In genomic region chr1:116095027-116095426, GRCh38 we compare ENCODE assay signal across 41 cellular contexts. TPM values are rescaled to one million over a fixed set of nuclear protein-coding genes. Genes with fewer than 3 reads are reported as not detected.
"Had no signal": no experiment of that assay in that cellular context is flagged by ENCODE, and none has a peak within 500 bp of the region (broad histone marks: within the 10 kb centered on the region; RNA-seq: fewer than 3 reads in every experiment).

No MANE protein-coding gene starts in this region.

- H3K27ac ChIP-seq: adrenal gland, ascending aorta, body of pancreas, brain microvascular endothelial cell, breast epithelium, cardiac muscle cell had no signal

- H3K27me3 ChIP-seq: adrenal gland, ascending aorta, body of pancreas, brain microvascular endothelial cell, breast epithelium, cardiac muscle cell had no signal

- DNase-seq: activated effector memory CD4-positive, alpha-beta T cell treated with anti-CD3 and anti-CD28 coated beads, Interleukin-2, amount 50 U/mL, for 16 hours; activated effector memory CD4-positive, alpha-beta T cell treated with Interleukin-2 at 50 U/mL for 16 hours; activated gamma-delta T cell; activated gamma-delta T cell treated with Interleukin-2 at 50 U/mL for 16 hours; activated naive CD4-positive, alpha-beta T cell; activated naive CD4-positive, alpha-beta T cell treated with anti-CD3 and anti-CD28 coated beads for 36 hours; activated naive CD4-positive, alpha-beta T cell treated with anti-CD3 and anti-CD28 coated beads, Interleukin-2, amount 10 ng/mL, durations not matched to agents 7 days and 5 days; activated naive CD4-positive, alpha-beta T cell treated with anti-CD3 and anti-CD28 coated beads, Interleukin-2, amount 50 U/mL, for 16 hours; activated naive CD4-positive, alpha-beta T cell treated with Interleukin-2 at 50 U/mL for 16 hours; activated naive CD8-positive, alpha-beta T cell treated with anti-CD3 and anti-CD28 coated beads for 36 hours; activated naive CD8-positive, alpha-beta T cell treated with anti-CD3 and anti-CD28 coated beads, Interleukin-2, amount 10 ng/mL, durations not matched to agents 7 days and 5 days; activated naive CD8-positive, alpha-beta T cell treated with anti-CD3 and anti-CD28 coated beads, Interleukin-2, amount 50 U/mL, for 24 hours; activated T-cell treated with anti-CD3 and anti-CD28 coated beads, Interleukin-2, amount 50 U/mL, for 1 hour; activated T-cell treated with anti-CD3 and anti-CD28 coated beads, Interleukin-2, amount 50 U/mL, for 24 hours; activated T-cell treated with anti-CD3 and anti-CD28 coated beads, Interleukin-2, amount 50 U/mL, for 4 hours; activated T-cell treated with anti-CD3 and anti-CD28 coated beads, Interleukin-2, amount 50 U/mL, for 48 hours; activated T-cell treated with anti-CD3 and anti-CD28 coated beads, Interleukin-2, amount 50 U/mL, for 72 hours; adrenal gland; amniotic stem cell; amygdala; anterior cingulate cortex; aorta; body of pancreas; brain microvascular endothelial cell; caudate nucleus; central memory CD4-positive, alpha-beta T cell; cerebellar nuclear complex had no signal

- H3K36me3 ChIP-seq: adrenal gland, ascending aorta, brain microvascular endothelial cell, breast epithelium, cardiac muscle cell had no signal

- H3K4me3 ChIP-seq: adrenal gland, ascending aorta, body of pancreas, breast epithelium, cardiac muscle cell had no signal

- H3K4me3 Mint-ChIP-seq: activated naive CD4-positive, alpha-beta T cell treated with anti-CD3 and anti-CD28 coated beads for 36 hours; activated naive CD4-positive, alpha-beta T cell treated with anti-CD3 and anti-CD28 coated beads, Interleukin-2, amount 10 ng/mL, durations not matched to agents 7 days and 5 days; activated naive CD4-positive, alpha-beta T cell treated with anti-CD3 and anti-CD28 coated beads, Interleukin-2, amount 50 U/mL, for 24 hours; activated naive CD8-positive, alpha-beta T cell; activated naive CD8-positive, alpha-beta T cell treated with anti-CD3 and anti-CD28 coated beads for 36 hours; activated naive CD8-positive, alpha-beta T cell treated with anti-CD3 and anti-CD28 coated beads, Interleukin-2, amount 10 ng/mL, durations not matched to agents 7 days and 5 days; activated naive CD8-positive, alpha-beta T cell treated with anti-CD3 and anti-CD28 coated beads, Interleukin-2, amount 50 U/mL, for 24 hours; activated T-cell treated with anti-CD3 and anti-CD28 coated beads, Interleukin-2, amount 50 U/mL, for 24 hours; activated T-cell treated with anti-CD3 and anti-CD28 coated beads, Interleukin-2, amount 50 U/mL, for 4 hours; activated T-cell treated with anti-CD3 and anti-CD28 coated beads, Interleukin-2, amount 50 U/mL, for 72 hours; activated T-helper 1 cell treated with anti-CD3 and anti-CD28 coated beads, Interleukin-12 subunit alpha, Interleukin-12 subunit beta, Interleukin-2, Interleukin-4 antibody, amounts not matched to agents 30 ng/mL and 10 ng/mL and 1 ng/mL, durations not matched to agents 14 hours and 24 hours and 36 hours; activated T-helper 17 cell treated with anti-CD3 and anti-CD28 coated beads, Interleukin-2, amount 50 U/mL, for 72 hours; brain; central memory CD8-positive, alpha-beta T cell had no signal

- ATAC-seq: activated naive CD4-positive, alpha-beta T cell treated with anti-CD3 and anti-CD28 coated beads, Interleukin-2, amount 50 U/mL, for 72 hours; activated naive CD8-positive, alpha-beta T cell treated with anti-CD3 and anti-CD28 coated beads, Interleukin-2, amount 50 U/mL, for 24 hours; activated T-cell treated with anti-CD3 and anti-CD28 coated beads, Interleukin-2, amount 50 U/mL, for 4 hours; activated T-cell treated with anti-CD3 and anti-CD28 coated beads, Interleukin-2, amount 50 U/mL, for 72 hours; activated T-helper 17 cell treated with anti-CD3 and anti-CD28 coated beads, Interleukin-2, amount 50 U/mL, for 72 hours; body of pancreas had no signal

- FAIRE-seq: astrocyte, bronchial epithelial cell had no signal

- H3K4me1 ChIP-seq: adrenal gland, ascending aorta, body of pancreas, breast epithelium had no signal

- H3K4me1 Mint-ChIP-seq: activated naive CD4-positive, alpha-beta T cell treated with anti-CD3 and anti-CD28 coated beads, Interleukin-2, amount 10 ng/mL, durations not matched to agents 7 days and 5 days; activated naive CD4-positive, alpha-beta T cell treated with anti-CD3 and anti-CD28 coated beads, Interleukin-2, amount 50 U/mL, for 24 hours; activated naive CD8-positive, alpha-beta T cell treated with anti-CD3 and anti-CD28 coated beads for 36 hours; activated naive CD8-positive, alpha-beta T cell treated with anti-CD3 and anti-CD28 coated beads, Interleukin-2, amount 10 ng/mL, durations not matched to agents 7 days and 5 days; activated naive CD8-positive, alpha-beta T cell treated with anti-CD3 and anti-CD28 coated beads, Interleukin-2, amount 50 U/mL, for 24 hours; activated T-helper 17 cell treated with anti-CD3 and anti-CD28 coated beads, Interleukin-2, amount 50 U/mL, for 72 hours; brain; central memory CD8-positive, alpha-beta T cell had no signal

- H3K27ac Mint-ChIP-seq: activated naive CD4-positive, alpha-beta T cell treated with anti-CD3 and anti-CD28 coated beads for 36 hours; activated naive CD4-positive, alpha-beta T cell treated with anti-CD3 and anti-CD28 coated beads, Interleukin-2, amount 10 ng/mL, durations not matched to agents 7 days and 5 days; activated naive CD4-positive, alpha-beta T cell treated with anti-CD3 and anti-CD28 coated beads, Interleukin-2, amount 50 U/mL, for 24 hours; activated naive CD4-positive, alpha-beta T cell treated with anti-CD3 and anti-CD28 coated beads, Interleukin-2, amount 50 U/mL, for 72 hours; activated naive CD8-positive, alpha-beta T cell; activated naive CD8-positive, alpha-beta T cell treated with anti-CD3 and anti-CD28 coated beads for 36 hours; activated naive CD8-positive, alpha-beta T cell treated with anti-CD3 and anti-CD28 coated beads, Interleukin-2, amount 10 ng/mL, durations not matched to agents 7 days and 5 days; activated naive CD8-positive, alpha-beta T cell treated with anti-CD3 and anti-CD28 coated beads, Interleukin-2, amount 50 U/mL, for 24 hours; activated T-cell treated with anti-CD3 and anti-CD28 coated beads, Interleukin-2, amount 50 U/mL, for 24 hours; activated T-cell treated with anti-CD3 and anti-CD28 coated beads, Interleukin-2, amount 50 U/mL, for 72 hours; activated T-helper 1 cell treated with anti-CD3 and anti-CD28 coated beads, Interleukin-12 subunit alpha, Interleukin-12 subunit beta, Interleukin-2, Interleukin-4 antibody, amounts not matched to agents 30 ng/mL and 10 ng/mL and 1 ng/mL, durations not matched to agents 14 hours and 24 hours and 36 hours; activated T-helper 17 cell treated with anti-CD3 and anti-CD28 coated beads, Interleukin-2, amount 50 U/mL, for 72 hours; activated T-helper 2 cell treated with anti-CD3 and anti-CD28 coated beads, Interferon-gamma antibody, Interleukin-2, Interleukin-4, amounts not matched to agents 10 μg/mL and 5 μg/mL and 100 μg/mL, durations not matched to agents 14 hours and 24 hours and 36 hours; brain had no signal

- H3K36me3 Mint-ChIP-seq: brain had no signal

RNA-seq across cellular contexts. Expression of gene MAB21L3, which starts 16.2 kb away (rescaled TPM):
- total RNA-seq: activated naive CD4-positive, alpha-beta T cell treated with anti-CD3 and anti-CD28 coated beads for 36 hours; activated naive CD4-positive, alpha-beta T cell treated with anti-CD3 and anti-CD28 coated beads, Interleukin-2, amount 50 U/mL, for 72 hours; activated naive CD8-positive, alpha-beta T cell treated with anti-CD3 and anti-CD28 coated beads, Interleukin-2, amount 10 ng/mL, durations not matched to agents 7 days and 5 days; activated T-cell treated with anti-CD3 and anti-CD28 coated beads, Interleukin-2, amount 50 U/mL, for 4 hours; activated T-helper 1 cell treated with anti-CD3 and anti-CD28 coated beads, Interleukin-12 subunit alpha, Interleukin-12 subunit beta, Interleukin-2, Interleukin-4 antibody, amounts not matched to agents 30 ng/mL and 10 ng/mL and 1 ng/mL, durations not matched to agents 14 hours and 24 hours and 36 hours; activated T-helper 17 cell treated with anti-CD3 and anti-CD28 coated beads, Interleukin-2, amount 50 U/mL, for 72 hours; activated T-helper 2 cell treated with anti-CD3 and anti-CD28 coated beads, Interferon-gamma antibody, Interleukin-2, Interleukin-4, amounts not matched to agents 10 μg/mL and 5 μg/mL and 100 μg/mL, durations not matched to agents 14 hours and 24 hours and 36 hours; aorta; ascending aorta; body of pancreas; cardiac septum had no signal
